ENCODE assay signal across 33 cellular contexts in genomic region chr6:67094431-67094830, GRCh38.
A peak's percentile ranks its signal among the peaks of the same experiment; 100 is the strongest.
DNase-seq lines count a peak whose midpoint lies in the region; TF ChIP-seq lines count a peak whose summit lies in the region.
"Had no signal": no experiment of that assay in that cellular context is flagged by ENCODE, and none has a peak within 500 bp of the region (broad histone marks: within the 10 kb centered on the region; RNA-seq: fewer than 3 reads in every experiment).

No MANE protein-coding gene starts in this region.

- CTCF ChIA-PET in A673 (lab: Charles Lee), result no interaction called here

- H3K36me3 ChIP-seq in A673 (ENCODE audit: insufficient read depth, low read length, poor library complexity, severe bottlenecking) (no peaks in the 10 kb centered on the region), Karpas-422 (ENCODE audit: insufficient read depth, low read length) (no peaks in the 10 kb centered on the region), SK-N-MC (ENCODE audit: insufficient read depth, low read length) (no peaks in the 10 kb centered on the region), SU-DHL-6 (ENCODE audit: low read length) (no peaks in the 10 kb centered on the region), left ventricle myocardium inferior (no peaks in the 10 kb centered on the region)
- H3K36me3 ChIP-seq: BE2C; BLaER1; BLaER1 treated with 17β-estradiol and CSF1 and Interleukin-3, amounts not matched to agents 10 nM and 100 nM had no signal

- H3K4me2 ChIP-seq in Karpas-422 (ENCODE audit: low read depth, low read length, poor library complexity, severe bottlenecking), result no peak overlapping the region
- H3K4me2 ChIP-seq in SU-DHL-6 (ENCODE audit: low read depth, low read length, poor library complexity, severe bottlenecking), result no peak overlapping the region
- H3K4me2 ChIP-seq: A549; BLaER1; BLaER1 treated with 17β-estradiol and CSF1 and Interleukin-3, amounts not matched to agents 10 nM and 100 nM had no signal

- H3K4me1 ChIP-seq in A673 (ENCODE audit: insufficient read depth, low read length, poor library complexity, severe bottlenecking) (peaks cover 34% of the 10 kb centered on the region), Karpas-422 (ENCODE audit: low read length) (peaks cover 6% of the 10 kb centered on the region; the same call in 1 of the 2 replicates), left ventricle myocardium inferior (no peaks in the 10 kb centered on the region)
- H3K4me1 ChIP-seq: A549; BE2C; BLaER1; BLaER1 treated with 17β-estradiol and CSF1 and Interleukin-3, amounts not matched to agents 10 nM and 100 nM; Caco-2 had no signal

- intact Hi-C loops in A673 (cut with micrococcal nuclease; ENCODE audit: unreplicated experiment), result loop anchor here (1.0 kb wide), 1 partner anchor 154 kb away; no protein-coding TSS in a partner anchor
- intact Hi-C loops in left ventricle myocardium inferior (cut with micrococcal nuclease), result no loop called here

- no peaks in the 10 kb centered on the region for H3K79me2 ChIP-seq in Karpas-422 (ENCODE audit: low read length)
- no peaks in the 10 kb centered on the region for H3K79me2 ChIP-seq in SU-DHL-6 (ENCODE audit: insufficient read depth, low read length)

- H3K9me3 ChIP-seq in A673 (ENCODE audit: low read depth, low read length, poor library complexity, severe bottlenecking) (peaks cover 4% of the 10 kb centered on the region), Karpas-422 (ENCODE audit: low read length) (no peaks in the 10 kb centered on the region), SK-N-MC (ENCODE audit: low read depth, low read length) (no peaks in the 10 kb centered on the region; the same call in 1 of the 2 replicates), SU-DHL-6 (ENCODE audit: insufficient read depth, low read length) (no peaks in the 10 kb centered on the region), left ventricle myocardium inferior (replicated peaks) (no peaks in the 10 kb centered on the region)
- H3K9me3 ChIP-seq: A549; BE2C; BLaER1; BLaER1 treated with 17β-estradiol and CSF1 and Interleukin-3, amounts not matched to agents 10 nM and 100 nM; Caco-2 had no signal

- H3K27me3 ChIP-seq in A673 (replicated peaks; ENCODE audit: insufficient read depth, low read depth, low read length, poor library complexity) (no peaks in the 10 kb centered on the region), Karpas-422 (ENCODE audit: low read length) (no peaks in the 10 kb centered on the region), SU-DHL-6 (ENCODE audit: low read length) (no peaks in the 10 kb centered on the region), left ventricle myocardium inferior (ENCODE audit: low read depth) (no peaks in the 10 kb centered on the region)
- H3K27me3 ChIP-seq: BE2C; BLaER1; BLaER1 treated with 17β-estradiol and CSF1 and Interleukin-3, amounts not matched to agents 10 nM and 100 nM had no signal

- H3K9me2 ChIP-seq in Karpas-422 (replicated peaks; ENCODE audit: insufficient read depth, low read length) (no peaks in the 10 kb centered on the region), SU-DHL-6 (replicated peaks; ENCODE audit: insufficient read depth, low read length) (no peaks in the 10 kb centered on the region)

- no peaks in the 10 kb centered on the region for H3F3A ChIP-seq in SU-DHL-6 (ENCODE audit: insufficient read depth)

- H3K27ac ChIP-seq in A673 (ENCODE audit: low read depth, low read length, poor library complexity, severe bottlenecking) (peak overlapping the region; percentile 88), Karpas-422 (ENCODE audit: low read length) (no peak overlapping the region), SK-N-MC (peak overlapping the region; percentile 89), SU-DHL-6 (ENCODE audit: low read depth, low read length) (no peak overlapping the region), left ventricle myocardium inferior (replicated peaks) (no peak overlapping the region)
- H3K27ac ChIP-seq: 22Rv1; A549; BLaER1; BLaER1 treated with 17β-estradiol and CSF1 and Interleukin-3, amounts not matched to agents 10 nM and 100 nM; C4-2B had no signal

- DNase-seq in A673 (ENCODE audit: low spot score) (peak; percentile 95), Karpas-422 (no peak), SK-N-MC (ENCODE audit: low read depth, low spot score) (peak; percentile 91), NCI-H1417 treated with DMSO at 0.1 percent for 48 hours (lab: John Stamatoyannopoulos, UW) (no peak), left ventricle myocardium inferior (no peak), dermis blood vessel endothelial cell (no peak)
- DNase-seq in stimulated activated CD4-positive, alpha-beta T cell treated with anti-CD3 and anti-CD28 coated beads, Interleukin-1b, Interleukin-23, amount 100 ng/mL, for 48 hours, result no peak
- DNase-seq: 8988T; ACHN; AML-193; BE2C; C1 segment of cervical spinal cord; Caco-2; Calu3; CD4-positive, alpha-beta memory T cell; CD4-positive, alpha-beta T cell; CD4-positive, CD25-positive, alpha-beta regulatory T cell; CD8-positive, alpha-beta memory T cell; CD8-positive, alpha-beta T cell; COR-L47; DMS 273 treated with DMSO at 0.1 percent for 48 hours; DMS153; DMS53; DMS79; DMS79 treated with DMSO at 0.1 percent for 48 hours; DND-41; EL had no signal

- H2AFZ ChIP-seq in Karpas-422 (ENCODE audit: low read length) (peak overlapping the region; percentile 55), SU-DHL-6 (ENCODE audit: low read depth, low read length, severe bottlenecking) (peak overlapping the region; percentile 64)

- POLR2A ChIA-PET in A673 (lab: Charles Lee; ENCODE audit: low non-redundant PET), result interaction anchor here (0.5 kb wide), 1 partner anchor 1855 kb away, joined by 3 read pairs; no protein-coding TSS in a partner anchor

- H3K4me3 ChIP-seq in A673 (ENCODE audit: low read depth, low read length, poor library complexity, severe bottlenecking), result no peak overlapping the region
- no peak overlapping the region; the same call in 1 of the 2 replicates for H3K4me3 ChIP-seq in Karpas-422 (ENCODE audit: low read length)
- H3K4me3 ChIP-seq in SK-N-MC, result peak overlapping the region; percentile 62
- H3K4me3 ChIP-seq in SU-DHL-6 (ENCODE audit: insufficient read depth, low read length, poor library complexity, severe bottlenecking), result no peak overlapping the region
- H3K4me3 ChIP-seq in left ventricle myocardium inferior, result no peak overlapping the region
- H3K4me3 ChIP-seq: A549; BLaER1; BLaER1 treated with 17β-estradiol and CSF1 and Interleukin-3, amounts not matched to agents 10 nM and 100 nM had no signal

- TF ChIP-seq CTCF in A673 (conservative IDR thresholded peaks at IDR 0.05; ENCODE audit: low read depth, low read length) (no peak), SU-DHL-6 (IDR thresholded peaks at IDR 0.05; ENCODE audit: insufficient read depth, low read length, poor library complexity, severe bottlenecking) (no peak), left ventricle myocardium inferior (IDR thresholded peaks at IDR 0.05; ENCODE audit: borderline replicate concordance) (no peak)

- no peaks in the 10 kb centered on the region for H4K20me1 ChIP-seq in Karpas-422 (ENCODE audit: insufficient read depth, low read depth, low read length)
- H4K20me1 ChIP-seq in SU-DHL-6 (ENCODE audit: low read depth, low read length), result no peaks in the 10 kb centered on the region
- H4K20me1 ChIP-seq: BLaER1; BLaER1 treated with 17β-estradiol and CSF1 and Interleukin-3, amounts not matched to agents 10 nM and 100 nM had no signal

- H3K9ac ChIP-seq in Karpas-422 (ENCODE audit: low read length) (no peak overlapping the region), SK-N-MC (ENCODE audit: insufficient read length) (peak overlapping the region; percentile 26), SU-DHL-6 (ENCODE audit: low read length) (no peak overlapping the region)
- H3K9ac ChIP-seq: BLaER1; BLaER1 treated with 17β-estradiol and CSF1 and Interleukin-3, amounts not matched to agents 10 nM and 100 nM had no signal

- BruUV-seq in A673 (replicated peaks; lab: Mats Ljungman, UMichigan), result no TSS peak

Comparison
In these comparisons a context has a peak if more than half of its experiments do, and no peak if none do; other contexts are left out.
1. DNase-seq: peak in A673 (single experiment) and SK-N-MC (single experiment); none in Karpas-422 (single experiment), NCI-H1417 treated with DMSO at 0.1 percent for 48 hours (single experiment), left ventricle myocardium inferior (single experiment), dermis blood vessel endothelial cell (single experiment) and stimulated activated CD4-positive, alpha-beta T cell treated with anti-CD3 and anti-CD28 coated beads, Interleukin-1b, Interleukin-23, amount 100 ng/mL, for 48 hours (single experiment).
2. H3K27ac ChIP-seq: peak in A673 (single experiment) and SK-N-MC (single experiment); none in Karpas-422 (single experiment), SU-DHL-6 (single experiment) and left ventricle myocardium inferior (single experiment).